ENCODE assay signal across 16 cellular contexts in genomic region chr2:34162236-34162635, GRCh38.
DNase-seq lines count a peak whose midpoint lies in the region; ATAC-seq, FAIRE-seq and TF ChIP-seq lines count a peak whose summit lies in the region.
"Had no signal": no experiment of that assay in that cellular context is flagged by ENCODE, and none has a peak within 500 bp of the region (broad histone marks: within the 10 kb centered on the region; RNA-seq: fewer than 3 reads in every experiment).

No MANE protein-coding gene starts in this region.

- H3K4me1 ChIP-seq in HepG2 (ENCODE audit: insufficient read depth, low read length) (no peaks in the 10 kb centered on the region), right lobe of liver (no peaks in the 10 kb centered on the region), smooth muscle cell (ENCODE audit: low read depth) (no peaks in the 10 kb centered on the region)
- H3K4me1 ChIP-seq in effector memory CD4-positive, alpha-beta T cell (ENCODE audit: control insufficient read depth, insufficient read depth, low read length, poor library complexity, severe bottlenecking) = no peaks in the 10 kb centered on the region
- H3K4me1 ChIP-seq: BLaER1 treated with 17β-estradiol and CSF1 and Interleukin-3, amounts not matched to agents 10 nM and 100 nM had no signal

- no peak overlapping the region for H3K4me3 ChIP-seq in HepG2 (replicated peaks in 1 of 3; ENCODE audit: insufficient read depth in 1 of 3, low read depth in 2 of 3, low read length in 3 of 3)
- H3K4me3 ChIP-seq in right lobe of liver = no peak overlapping the region
- no peak overlapping the region for H3K4me3 ChIP-seq in smooth muscle cell
- H3K4me3 ChIP-seq in H7 (ENCODE audit: insufficient read depth, low read depth, low read length) = no peak overlapping the region
- no peak overlapping the region for H3K4me3 ChIP-seq in effector memory CD4-positive, alpha-beta T cell (ENCODE audit: insufficient read depth, low read depth, low read length, poor library complexity, severe bottlenecking)
- H3K4me3 ChIP-seq: BLaER1 treated with 17β-estradiol and CSF1 and Interleukin-3, amounts not matched to agents 10 nM and 100 nM; GM23338 had no signal

- DNase-seq in HepG2 (ENCODE audit: low spot score) (no peak), right lobe of liver (no peak), RCC 7860 (ENCODE audit: low spot score) (peak; percentile 90), astrocyte of the hippocampus (ENCODE audit: low read depth, low spot score) (peak; percentile 4), smooth muscle cell (lab: John Stamatoyannopoulos, UW; ENCODE audit: unreplicated experiment) (no peak), H7 (no peak), hepatic stellate cell (ENCODE audit: low spot score) (no peak)
- DNase-seq in effector memory CD4-positive, alpha-beta T cell = no peak
- DNase-seq: 8988T; AML-193; Calu3; CD4-positive, CD25-positive, alpha-beta regulatory T cell; DMS 273 treated with DMSO at 0.1 percent for 48 hours; H9 had no signal

- TF ChIP-seq EP300 in HepG2 (IDR thresholded peaks at IDR 0.05; ENCODE audit: low read depth in 2 of 2, low read length in 2 of 2) (no peak), HepG2 (CRISPR knock-in tag; IDR thresholded peaks at IDR 0.05; ENCODE audit: borderline replicate concordance) (no peak)

- H3K4me2 ChIP-seq in HepG2 (ENCODE audit: low read depth, low read length) (no peak overlapping the region), smooth muscle cell (no peak overlapping the region)
- H3K4me2 ChIP-seq: BLaER1 treated with 17β-estradiol and CSF1 and Interleukin-3, amounts not matched to agents 10 nM and 100 nM; GM23338 had no signal

- H2AFZ ChIP-seq in HepG2 (ENCODE audit: low read length) = no peak overlapping the region
- H2AFZ ChIP-seq in smooth muscle cell (ENCODE audit: low read depth) = no peak overlapping the region
- H2AFZ ChIP-seq: GM23338 had no signal

- H3K79me2 ChIP-seq in HepG2 (ENCODE audit: insufficient read depth, low read length) (no peaks in the 10 kb centered on the region), smooth muscle cell (ENCODE audit: low read depth) (no peaks in the 10 kb centered on the region)

- no peaks in the 10 kb centered on the region for H3K27me3 ChIP-seq in HepG2 (ENCODE audit: control insufficient read depth in 1 of 2, insufficient read depth in 2 of 2, low read length in 2 of 2)
- no peaks in the 10 kb centered on the region for H3K27me3 ChIP-seq in right lobe of liver
- H3K27me3 ChIP-seq in smooth muscle cell (ENCODE audit: low read depth) = no peaks in the 10 kb centered on the region
- H3K27me3 ChIP-seq in H7 (ENCODE audit: control insufficient read depth, insufficient read depth, low read length) = no peaks in the 10 kb centered on the region
- no peaks in the 10 kb centered on the region for H3K27me3 ChIP-seq in effector memory CD4-positive, alpha-beta T cell (replicated peaks; ENCODE audit: control insufficient read depth, insufficient read depth, low read length, poor library complexity, severe bottlenecking)
- H3K27me3 ChIP-seq: BLaER1 treated with 17β-estradiol and CSF1 and Interleukin-3, amounts not matched to agents 10 nM and 100 nM had no signal

- H3K9me3 ChIP-seq in HepG2 (ENCODE audit: low read length) = peaks cover 42% of the 10 kb centered on the region
- no peaks in the 10 kb centered on the region for H3K9me3 ChIP-seq in right lobe of liver
- H3K9me3 ChIP-seq in smooth muscle cell (replicated peaks; ENCODE audit: low read depth) = no peaks in the 10 kb centered on the region
- H3K9me3 ChIP-seq in effector memory CD4-positive, alpha-beta T cell (ENCODE audit: control insufficient read depth, low read length) = no peaks in the 10 kb centered on the region
- H3K9me3 ChIP-seq: BLaER1 treated with 17β-estradiol and CSF1 and Interleukin-3, amounts not matched to agents 10 nM and 100 nM had no signal

- H3K27ac ChIP-seq in HepG2 (ENCODE audit: extremely low read length, insufficient read depth, low read length) = no peak overlapping the region
- no peak overlapping the region for H3K27ac ChIP-seq in right lobe of liver
- H3K27ac ChIP-seq in smooth muscle cell (ENCODE audit: low read depth) = peak overlapping the region; percentile 49
- H3K27ac ChIP-seq in effector memory CD4-positive, alpha-beta T cell (ENCODE audit: insufficient read depth, low read length, poor library complexity, severe bottlenecking) = no peak overlapping the region
- H3K27ac ChIP-seq: BLaER1 treated with 17β-estradiol and CSF1 and Interleukin-3, amounts not matched to agents 10 nM and 100 nM had no signal

- no peak for TF ChIP-seq POLR2A in HepG2 (IDR thresholded peaks at IDR 0.05; ENCODE audit: insufficient read depth in 1 of 2, low read depth in 2 of 2, low read length in 2 of 2)
- TF ChIP-seq POLR2A in right lobe of liver (IDR thresholded peaks at IDR 0.05) = no peak

- H3K9ac ChIP-seq in HepG2 (ENCODE audit: insufficient read depth, low read depth, low read length) (no peak overlapping the region), smooth muscle cell (ENCODE audit: low read depth) (no peak overlapping the region)
- H3K9ac ChIP-seq: BLaER1 treated with 17β-estradiol and CSF1 and Interleukin-3, amounts not matched to agents 10 nM and 100 nM had no signal

- no peak for FAIRE-seq in HepG2 (lab: Jason Lieb, UNC)
- peak; percentile 89 for FAIRE-seq in RCC 7860 (lab: Jason Lieb, UNC)

- 12% methylated on average over 4 of the region's 4 CpGs for WGBS in HepG2 (ENCODE audit: low lambda C conversion rate)
- WGBS in right lobe of liver (ENCODE audit: insufficient coverage, low coverage, low lambda C conversion rate, missing lambda C conversion rate) = 63% methylated on average over 2 of the region's 4 CpGs
- WGBS in smooth muscle cell (ENCODE audit: low lambda C conversion rate) = 93% methylated on average over 4 of the region's 4 CpGs

- POLR2A ChIA-PET in HepG2 (lab: Yijun Ruan, JAX) = no interaction called here

- CTCF ChIA-PET in HepG2 (lab: Yijun Ruan, JAX; ENCODE audit: low intra/inter-chr PET ratio, low total read pairs) = no interaction called here

- intact Hi-C loops in HepG2 (cut with micrococcal nuclease; ENCODE audit: unreplicated experiment) (no loop called here), right lobe of liver (cut with DNase I) (no loop called here)

- no peaks in the 10 kb centered on the region for H4K20me1 ChIP-seq in HepG2 (ENCODE audit: insufficient read depth, low read length)
- no peaks in the 10 kb centered on the region for H4K20me1 ChIP-seq in smooth muscle cell (ENCODE audit: low read depth)
- H4K20me1 ChIP-seq: BLaER1 treated with 17β-estradiol and CSF1 and Interleukin-3, amounts not matched to agents 10 nM and 100 nM had no signal

- in situ Hi-C loops in HepG2 (cut with HindIII; ENCODE audit: extremely low pct_ligation_motif_present, low pct_unique_long_range_greater_than_20kb) = no loop called here

- TF ChIP-seq CTCF in HepG2 (CRISPR knock-in tag; IDR thresholded peaks at IDR 0.05) = no peak
- no peak for TF ChIP-seq CTCF in right lobe of liver (IDR thresholded peaks at IDR 0.05)
- TF ChIP-seq CTCF in smooth muscle cell (IDR thresholded peaks at IDR 0.05; ENCODE audit: borderline replicate concordance, insufficient read depth, poor library complexity, severe bottlenecking) = no peak

- no peak for TF ChIP-seq RAD21 in HepG2 (CRISPR knock-in tag; IDR thresholded peaks at IDR 0.05)

- H3K36me3 ChIP-seq in HepG2 (replicated peaks in 1 of 2; ENCODE audit: control insufficient read depth in 1 of 2, insufficient read depth in 2 of 2, low read length in 2 of 2) (no peaks in the 10 kb centered on the region), right lobe of liver (no peaks in the 10 kb centered on the region), smooth muscle cell (ENCODE audit: low read depth) (no peaks in the 10 kb centered on the region), H7 (replicated peaks; ENCODE audit: control insufficient read depth, insufficient read depth, low read length) (no peaks in the 10 kb centered on the region)
- no peaks in the 10 kb centered on the region for H3K36me3 ChIP-seq in effector memory CD4-positive, alpha-beta T cell (ENCODE audit: control insufficient read depth, insufficient read depth, low read length)
- H3K36me3 ChIP-seq: BLaER1 treated with 17β-estradiol and CSF1 and Interleukin-3, amounts not matched to agents 10 nM and 100 nM had no signal

- H3F3A ChIP-seq in smooth muscle cell (ENCODE audit: low read depth) = no peaks in the 10 kb centered on the region

- no peak for ATAC-seq in HepG2
- no peak for ATAC-seq in right lobe of liver
- ATAC-seq: GM23338 had no signal

- BruUV-seq in HepG2 (replicated peaks; lab: Mats Ljungman, UMichigan) = no TSS peak

TF ChIP-seq in HepG2, 621 proteins besides CTCF, POLR2A, EP300 and RAD21:
- TF ChIP-seq TOPORS (CRISPR knock-in tag; IDR thresholded peaks at IDR 0.05) (no peak), CREB1 (IDR thresholded peaks at IDR 0.05) (peak; percentile 80), CREB1 (CRISPR knock-in tag; IDR thresholded peaks at IDR 0.05) (no peak)

Comparison
In these comparisons a context has a peak if more than half of its experiments do, and no peak if none do; other contexts are left out.
1. DNase-seq: peak in RCC 7860 (single experiment) and astrocyte of the hippocampus (single experiment); none in HepG2 (single experiment), right lobe of liver (0 of 3), smooth muscle cell (single experiment), H7 (single experiment), hepatic stellate cell (single experiment) and effector memory CD4-positive, alpha-beta T cell (0 of 3).